11 cellular contexts compared by ENCODE assay signal in genomic region chr2:43333656-43334144, GRCh38.
DNase-seq lines count a peak whose midpoint lies in the region; ATAC-seq and TF ChIP-seq lines count a peak whose summit lies in the region.
"Had no signal": no experiment of that assay in that cellular context is flagged by ENCODE, and none has a peak within 500 bp of the region (broad histone marks: within the 10 kb centered on the region; RNA-seq: fewer than 3 reads in every experiment).

No MANE protein-coding gene starts in this region.

- H3K9me3 ChIP-seq in psoas muscle = no peaks in the 10 kb centered on the region

- H3K4me3 ChIP-seq in psoas muscle = peak overlapping the region; percentile 42

- 0 to 2% (median 1%) methylated on average over 2 of the region's 2 CpGs for WGBS in psoas muscle, 3 donors

- H3K27ac ChIP-seq in psoas muscle = peak overlapping the region; percentile 97

- no peaks in the 10 kb centered on the region for H3K27me3 ChIP-seq in psoas muscle (ENCODE audit: insufficient read depth in 3 of 3, low read length in 2 of 3)

- no peaks in the 10 kb centered on the region for H3K36me3 ChIP-seq in psoas muscle (ENCODE audit: insufficient read depth in 1 of 2, low read depth in 1 of 2)

- H3K4me1 ChIP-seq in psoas muscle = peaks cover 73% of the 10 kb centered on the region

- peak; percentile 50 for DNase-seq in GF-D8 (lab: John Stamatoyannopoulos, UW)
- peak; percentile 75 for DNase-seq in foreskin melanocyte
- DNase-seq in psoas muscle = no peak
- DNase-seq in COR-L47 (lab: John Stamatoyannopoulos, UW) = no peak
- no peak for DNase-seq in NCI-H1105 (lab: John Stamatoyannopoulos, UW)
- DNase-seq in NCI-H524 (lab: John Stamatoyannopoulos, UW) = no peak
- DNase-seq: activated T-cell treated with anti-CD3 and anti-CD28 coated beads, Interleukin-2, amount 50 U/mL, for 4 hours; DMS79; stimulated activated CD4-positive, alpha-beta T cell treated with anti-CD3 and anti-CD28 coated beads, Interleukin-2, amount 100 ng/mL, for 48 hours had no signal

- TF ChIP-seq CTCF in psoas muscle (IDR thresholded peaks at IDR 0.05) = no peak

- intact Hi-C loops in psoas muscle (cut with DNase I) = loop anchor here (2.0 to 5.0 kb wide), 3 partner anchors 36 to 149 kb away; no protein-coding TSS in a partner anchor

- peak; percentile 55 for ATAC-seq in SK-N-SH treated with all-trans-retinoic acid at 6 μM for 48 hours
- ATAC-seq in psoas muscle = peak; percentile 72 to 83 (median 78)
- no peak for ATAC-seq in HG02870 (IDR thresholded peaks at IDR 0.05; ENCODE audit: unreplicated experiment)
- ATAC-seq: activated T-cell treated with anti-CD3 and anti-CD28 coated beads, Interleukin-2, amount 50 U/mL, for 4 hours had no signal

TF ChIP-seq in SK-N-SH treated with all-trans-retinoic acid at 6 μM for 48 hours, 23 proteins besides CTCF, POLR2A, EP300 and RAD21:
- no peak for TF ChIP-seq ZC3H10 (CRISPR knock-in tag; IDR thresholded peaks at IDR 0.05)
- TF ChIP-seq ZNF8 (CRISPR knock-in tag; IDR thresholded peaks at IDR 0.05) = no peak
- no peak for TF ChIP-seq BACH2 (CRISPR knock-in tag; IDR thresholded peaks at IDR 0.05; ENCODE audit: borderline replicate concordance)
- no peak for TF ChIP-seq PATZ1 (CRISPR knock-in tag; IDR thresholded peaks at IDR 0.05; ENCODE audit: borderline replicate concordance)
- TF ChIP-seq ISL1 (CRISPR knock-in tag; IDR thresholded peaks at IDR 0.05) = no peak
- TF ChIP-seq TOX (CRISPR knock-in tag; IDR thresholded peaks at IDR 0.05; ENCODE audit: borderline replicate concordance) = no peak
- TF ChIP-seq PPARA (CRISPR knock-in tag; IDR thresholded peaks at IDR 0.05; ENCODE audit: borderline replicate concordance) = no peak
- no peak for TF ChIP-seq ESRRG (CRISPR knock-in tag; IDR thresholded peaks at IDR 0.05)
- TF ChIP-seq RARB (CRISPR knock-in tag; IDR thresholded peaks at IDR 0.05) = no peak
- TF ChIP-seq OSR1 (CRISPR knock-in tag; IDR thresholded peaks at IDR 0.05) = no peak

Comparison
In these comparisons a context has a peak if more than half of its experiments do, and no peak if none do; other contexts are left out.
1. DNase-seq: peak in GF-D8 (single experiment) and foreskin melanocyte (single experiment); none in psoas muscle (0 of 2), COR-L47 (single experiment), NCI-H1105 (single experiment) and NCI-H524 (0 of 2).